Comparison of ENCODE assay signal across 8 cellular contexts in the genomic region with DNA sequence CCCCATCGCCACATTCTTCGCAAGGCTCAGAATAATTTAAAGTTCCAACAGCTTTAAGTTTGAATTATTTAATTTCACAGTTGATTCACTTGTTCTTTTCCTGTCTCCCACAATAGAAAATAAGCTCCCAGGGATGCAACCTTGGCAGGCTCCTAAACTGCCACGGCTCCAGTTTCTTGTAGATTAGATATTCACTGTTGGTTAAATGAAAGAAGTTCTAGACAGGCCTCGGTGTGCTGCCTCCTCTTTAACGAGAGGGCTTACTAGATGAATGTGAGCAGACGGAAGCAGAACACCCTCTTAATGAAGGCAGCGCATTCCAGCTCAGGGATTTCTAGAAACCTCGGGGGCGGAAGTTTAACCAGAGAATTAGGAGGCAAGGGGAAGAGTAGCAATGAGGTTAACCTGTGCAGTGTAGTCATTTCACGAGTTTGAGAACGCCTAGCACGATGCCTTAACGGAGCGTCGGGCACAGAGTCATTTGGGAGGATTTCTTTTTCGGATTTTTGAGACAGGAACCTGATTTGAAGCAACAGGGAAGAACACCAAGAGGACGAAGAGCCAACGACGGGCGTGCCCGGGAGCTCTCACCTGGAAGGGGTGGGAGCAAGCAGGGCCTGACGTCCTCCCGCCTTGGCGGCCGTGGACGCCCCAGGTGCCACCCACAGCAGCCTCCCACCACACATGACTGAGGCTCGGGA. TPM values are rescaled to one million over a fixed set of nuclear protein-coding genes. Genes with fewer than 3 reads are reported as not detected.
DNase-seq lines count a peak whose midpoint lies in the region; ATAC-seq and TF ChIP-seq lines count a peak whose summit lies in the region.

No MANE protein-coding gene starts in this region.

- DNase-seq in A172 (ENCODE audit: low spot score) (peak; percentile 46), GM06990 (ENCODE audit: extremely low read depth, insufficient read length) (no peak), MV-4-11 (lab: John Stamatoyannopoulos, UW) (peak; percentile 17), epithelial cell of prostate (ENCODE audit: low read depth, low spot score) (peak; percentile 8), suprapubic skin (ENCODE audit: low spot score in 2 of 2) (peak in 1 of 2 donors; percentile 76)

- peak overlapping the region; percentile 85 for H3K4me3 ChIP-seq in GM06990 (replicated peaks; ENCODE audit: low read depth, low read length)
- H3K4me3 ChIP-seq in mesodermal cell (ENCODE audit: extremely low read depth, insufficient read depth, low read length, poor library complexity, severe bottlenecking), result peak overlapping the region; percentile 75
- H3K4me3 ChIP-seq in suprapubic skin, result peak overlapping the region; percentile 81

- TF ChIP-seq EP300 in suprapubic skin (IDR thresholded peaks at IDR 0.05), result no peak

- H3K9me3 ChIP-seq in mesodermal cell (ENCODE audit: control insufficient read depth, low read length) (no peaks in the 10 kb centered on the region), suprapubic skin (no peaks in the 10 kb centered on the region)

- H3K27ac ChIP-seq in VCaP (peak overlapping the region; percentile 89), epithelial cell of prostate (peak overlapping the region; percentile 94), mesodermal cell (ENCODE audit: low read depth, low read length, severe bottlenecking) (peak overlapping the region; percentile 91), suprapubic skin (peak overlapping the region; percentile 95)

- 22 to 28% methylated on average over 15 to 20 of the region's 27 CpGs for WGBS in mesodermal cell (ENCODE audit: insufficient coverage in 2 of 2), 2 experiments
- 4% methylated on average over 23 of the region's 27 CpGs for WGBS in suprapubic skin

- no peaks in the 10 kb centered on the region for H3K36me3 ChIP-seq in GM06990 (ENCODE audit: control insufficient read depth, insufficient read depth, low read length)
- peaks cover 33% of the 10 kb centered on the region for H3K36me3 ChIP-seq in mesodermal cell (ENCODE audit: control insufficient read depth, insufficient read depth, low read length)
- H3K36me3 ChIP-seq in suprapubic skin, result no peaks in the 10 kb centered on the region

- H3K4me1 ChIP-seq in mesodermal cell (ENCODE audit: control insufficient read depth, insufficient read depth, low read length, poor library complexity, severe bottlenecking) (peaks cover 13% of the 10 kb centered on the region), suprapubic skin (peaks cover 66% of the 10 kb centered on the region)

- peak; percentile 49 for ATAC-seq in HG02571 (IDR thresholded peaks at IDR 0.05; ENCODE audit: unreplicated experiment)

- TF ChIP-seq CTCF in GM06990 (IDR thresholded peaks at IDR 0.05; ENCODE audit: insufficient read depth, low read length, poor library complexity, severe bottlenecking) (no peak), VCaP (conservative IDR thresholded peaks at IDR 0.05) (no peak), suprapubic skin (IDR thresholded peaks at IDR 0.05) (no peak)

- no peak for TF ChIP-seq POLR2A in suprapubic skin (IDR thresholded peaks at IDR 0.05)

- H3K27me3 ChIP-seq in GM06990 (replicated peaks; ENCODE audit: control insufficient read depth, insufficient read depth, low read length) (no peaks in the 10 kb centered on the region), suprapubic skin (no peaks in the 10 kb centered on the region)

RNA-seq across cellular contexts. Expression of a gene that starts 0.6 kb away (rescaled TPM):
- 27.9 and 38.7 TPM in 2 replicates for total RNA-seq in A172 (2014; rRNA removed; shearing (Covaris generic))
- 24.0 TPM for polyA plus RNA-seq in mesodermal cell (2013, experiment 1 of 2)
- polyA plus RNA-seq in mesodermal cell (2013, experiment 2 of 2), result 29.9 TPM
- total RNA-seq in suprapubic skin, result 10 to 100 TPM; 23.8 to 40.6 (median 27.3) TPM
